In the genomic region with DNA sequence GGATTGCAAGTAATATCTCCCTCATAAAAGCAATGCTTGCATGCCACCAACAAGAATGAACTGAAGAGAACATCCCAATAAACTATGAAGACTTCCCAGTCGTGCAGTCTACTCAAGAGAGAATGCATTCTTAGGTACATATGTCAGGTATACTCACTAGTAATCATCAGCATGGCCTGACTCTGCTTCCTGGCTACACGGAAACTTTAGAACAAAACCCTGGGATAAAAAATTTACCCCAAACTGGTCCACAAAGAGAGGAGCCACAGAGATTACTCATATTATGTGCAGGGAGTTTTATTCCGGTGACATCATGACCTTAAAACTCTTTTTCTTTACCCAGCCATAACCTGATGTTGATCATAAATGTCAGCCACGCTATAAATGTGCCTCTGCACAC, we compare ENCODE assay signal across 1 cellular context.
TF ChIP-seq lines count a peak whose summit lies in the region.

No MANE protein-coding gene starts in this region.

TF ChIP-seq in A549, 52 proteins besides CTCF, POLR2A, EP300 and RAD21:
- no peak for TF ChIP-seq FOSB (CRISPR knock-in tag; IDR thresholded peaks at IDR 0.05)
- no peak for TF ChIP-seq NFE2L2 (conservative IDR thresholded peaks at IDR 0.05; ENCODE audit: low read length)
- no peak for TF ChIP-seq CEBPB (IDR thresholded peaks at IDR 0.05)
